ENCODE assay signal across 18 cellular contexts in the genomic region with DNA sequence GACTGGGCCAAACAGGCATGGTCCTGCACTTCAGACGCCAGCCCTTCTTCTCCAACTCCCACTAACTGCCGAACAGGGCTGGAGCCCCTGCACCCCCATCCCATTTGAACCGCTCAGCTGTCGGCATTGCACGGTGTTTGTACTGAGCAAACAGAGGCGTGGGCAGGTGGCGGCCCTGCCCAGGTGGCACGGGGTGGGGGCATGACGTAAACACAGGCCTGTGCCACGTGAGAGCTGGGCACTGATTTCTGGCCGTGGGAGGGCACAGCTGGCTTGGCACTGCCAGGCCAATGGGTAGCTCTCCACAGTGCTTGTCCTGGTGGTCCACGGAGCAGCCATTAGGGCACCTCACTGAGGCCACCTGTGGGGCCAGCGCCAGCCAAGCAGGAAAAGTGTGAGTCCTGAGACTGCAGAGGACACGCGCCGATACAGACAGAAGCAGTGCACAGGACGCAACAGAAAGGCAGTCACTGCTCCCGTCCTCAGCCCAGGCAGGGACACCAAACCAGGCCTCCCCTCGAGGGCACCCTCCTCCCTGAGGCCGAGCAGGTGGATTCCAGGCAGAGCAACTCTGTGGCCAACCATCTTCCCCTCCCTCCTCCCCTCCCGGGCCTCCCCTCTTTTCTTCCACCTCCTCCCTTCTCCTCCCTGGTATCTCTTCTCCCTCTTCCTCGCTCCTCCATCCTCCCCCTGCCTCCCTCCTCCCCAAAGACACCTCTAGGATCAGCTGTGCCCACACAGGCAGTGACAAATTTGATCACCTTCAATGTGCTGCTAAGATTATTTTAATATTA.
A peak's percentile ranks its signal among the peaks of the same experiment; 100 is the strongest.
DNase-seq lines count a peak whose midpoint lies in the region; ATAC-seq and TF ChIP-seq lines count a peak whose summit lies in the region.
"Had no signal": no experiment of that assay in that cellular context is flagged by ENCODE, and none has a peak within 500 bp of the region (broad histone marks: within the 10 kb centered on the region; RNA-seq: fewer than 3 reads in every experiment).

No MANE protein-coding gene starts in this region.

- peaks cover 67% of the 10 kb centered on the region for H4K20me1 ChIP-seq in DND-41 (ENCODE audit: insufficient read depth, low read length)

- H3K9ac ChIP-seq in DND-41 (ENCODE audit: low read depth, low read length) = no peak overlapping the region

- TF ChIP-seq CTCF in 22Rv1 (IDR thresholded peaks at IDR 0.05) (no peak), DND-41 (IDR thresholded peaks at IDR 0.05; ENCODE audit: borderline replicate concordance, extremely low read depth, low read length, poor library complexity, severe bottlenecking) (no peak), Peyer's patch (IDR thresholded peaks at IDR 0.05) (no peak), mucosa of descending colon (IDR thresholded peaks at IDR 0.05) (no peak), CD14-positive monocyte (IDR thresholded peaks at IDR 0.05) (no peak)

- ATAC-seq in DND-41 (ENCODE audit: insufficient read depth, low read depth) (no peak), mucosa of descending colon (peak; percentile 94)
- ATAC-seq: activated CD8-positive, alpha-beta memory T cell treated with anti-CD3 and anti-CD28 coated beads, Interleukin-2, amount 10 ng/mL, durations not matched to agents 7 days and 5 days had no signal

- H3K27me3 ChIP-seq in DND-41 (ENCODE audit: insufficient read depth, low read length, poor library complexity) (no peaks in the 10 kb centered on the region), Peyer's patch (no peaks in the 10 kb centered on the region)
- H3K27me3 ChIP-seq: vagina had no signal

- no peak overlapping the region for H3K4me3 ChIP-seq in DND-41 (ENCODE audit: low read depth in 1 of 2, low read length in 2 of 2)
- H3K4me3 ChIP-seq in Peyer's patch = peak overlapping the region in 1 of 4 donors; percentile 6
- H3K4me3 ChIP-seq in mucosa of descending colon = no peak overlapping the region
- H3K4me3 ChIP-seq: SK-N-MC, vagina had no signal

- H3K4me1 ChIP-seq in DND-41 (ENCODE audit: insufficient read depth, low read length) = peaks cover 56% of the 10 kb centered on the region
- H3K4me1 ChIP-seq in Peyer's patch = no peaks in the 10 kb centered on the region
- H3K4me1 ChIP-seq in mucosa of descending colon (ENCODE audit: low read depth) = peaks cover 8% of the 10 kb centered on the region

- H2AFZ ChIP-seq in DND-41 (ENCODE audit: low read depth, low read length) = no peak overlapping the region

- no peak for TF ChIP-seq POLR2A in Peyer's patch (IDR thresholded peaks at IDR 0.05)

- H3K79me2 ChIP-seq in DND-41 (ENCODE audit: insufficient read depth, low read length) = peaks cover 27% of the 10 kb centered on the region

- peaks cover 33% of the 10 kb centered on the region for H3K36me3 ChIP-seq in DND-41 (ENCODE audit: insufficient read depth, low read length)
- H3K36me3 ChIP-seq in Peyer's patch = no peaks in the 10 kb centered on the region
- H3K36me3 ChIP-seq in mucosa of descending colon (ENCODE audit: low read depth) = no peaks in the 10 kb centered on the region
- H3K36me3 ChIP-seq: vagina had no signal

- H3K4me2 ChIP-seq in DND-41 (ENCODE audit: insufficient read depth, low read length) = peak overlapping the region; percentile 20; the same call in 1 of the 2 replicates

- peak overlapping the region in 3 of 7 donors; percentile 28 to 70 (median 69) for H3K27ac Mint-ChIP-seq in CD14-positive monocyte
- H3K27ac Mint-ChIP-seq: activated CD8-positive, alpha-beta memory T cell treated with anti-CD3 and anti-CD28 coated beads, Interleukin-2, amount 10 ng/mL, durations not matched to agents 7 days and 5 days; activated naive CD8-positive, alpha-beta T cell had no signal

- H3K9me3 ChIP-seq in DND-41 (ENCODE audit: insufficient read depth, low read length, severe bottlenecking) (no peaks in the 10 kb centered on the region), Peyer's patch (no peaks in the 10 kb centered on the region), mucosa of descending colon (no peaks in the 10 kb centered on the region)
- H3K9me3 ChIP-seq: vagina had no signal

- H3K36me3 Mint-ChIP-seq in CD14-positive monocyte = peaks cover 39 to 50% of the 10 kb centered on the region in 2 donors

- peaks cover 0 to 5% (median 2%) of the 10 kb centered on the region in 7 donors for H3K9me3 Mint-ChIP-seq in CD14-positive monocyte

- intact Hi-C loops in mucosa of descending colon (cut with DNase I, micrococcal nuclease) = no loop called here
- intact Hi-C loops in CD14-positive monocyte (cut with micrococcal nuclease) = no loop called here

- H3K27ac ChIP-seq in 22Rv1 (peak overlapping the region; percentile 40), DND-41 (ENCODE audit: low read length) (peak overlapping the region; percentile 37), Peyer's patch (no peak overlapping the region)
- H3K27ac ChIP-seq: SK-N-MC, vagina, VCaP had no signal

- peaks cover 22% of the 10 kb centered on the region for H3K4me1 Mint-ChIP-seq in CD14-positive monocyte

- H3K27me3 Mint-ChIP-seq in CD14-positive monocyte (ENCODE audit: low read depth in 3 of 3) = peaks cover 0 to 2% (median 0%) of the 10 kb centered on the region in 3 donors
- H3K27me3 Mint-ChIP-seq: activated naive CD8-positive, alpha-beta T cell had no signal

- no peak overlapping the region for H3K4me3 Mint-ChIP-seq in CD14-positive monocyte
- H3K4me3 Mint-ChIP-seq: activated CD8-positive, alpha-beta memory T cell treated with anti-CD3 and anti-CD28 coated beads, Interleukin-2, amount 10 ng/mL, durations not matched to agents 7 days and 5 days; activated naive CD8-positive, alpha-beta T cell had no signal

- DNase-seq in DND-41 (no peak), Peyer's patch (peak in 2 of 3 donors; percentile 68 to 78), mucosa of descending colon (peak; percentile 76 to 85 (median 85)), HuH-7 (ENCODE audit: low spot score) (no peak), NCI-H1048 (lab: John Stamatoyannopoulos, UW) (no peak), CD14-positive monocyte (ENCODE audit: low spot score) (no peak)
- DNase-seq in effector CD8-positive, alpha-beta T cell (lab: John Stamatoyannopoulos, UW) = no peak
- DNase-seq: activated CD8-positive, alpha-beta memory T cell treated with anti-CD3 and anti-CD28 coated beads, Interleukin-2, amount 10 ng/mL, durations not matched to agents 7 days and 5 days; central memory CD4-positive, alpha-beta T cell; erythroblast; GDM1; occipital lobe; stimulated activated CD8-positive, alpha-beta memory T cell treated with anti-CD3 and anti-CD28 coated beads, Interleukin-4, amount 100 ng/mL, for 48 hours had no signal

Comparison
In these comparisons a context has a peak if more than half of its experiments do, and no peak if none do; other contexts are left out.
1. H3K27ac ChIP-seq: peak in 22Rv1 (single experiment) and DND-41 (single experiment); none in Peyer's patch (0 of 4).
2. DNase-seq: peak in Peyer's patch (2 of 3) and mucosa of descending colon (3 of 3); none in DND-41 (single experiment), effector CD8-positive, alpha-beta T cell (single experiment), HuH-7 (single experiment), NCI-H1048 (single experiment) and CD14-positive monocyte (single experiment).